In genomic region chrX:135389717-135390116, GRCh38 we compare ENCODE assay signal across 18 cellular contexts. TPM values are rescaled to one million over a fixed set of nuclear protein-coding genes. Genes with fewer than 3 reads are reported as not detected.
DNase-seq lines count a peak whose midpoint lies in the region.
"Had no signal": no experiment of that assay in that cellular context is flagged by ENCODE, and none has a peak within 500 bp of the region (broad histone marks: within the 10 kb centered on the region; RNA-seq: fewer than 3 reads in every experiment).

No MANE protein-coding gene starts in this region.

- H3K9ac ChIP-seq in GM23248 (no peak overlapping the region), mesendoderm (ENCODE audit: low read length) (no peak overlapping the region)

- H3K36me3 ChIP-seq in GM23248 (ENCODE audit: low read depth) (no peaks in the 10 kb centered on the region), mesendoderm (ENCODE audit: control insufficient read depth, insufficient read depth, low read length) (no peaks in the 10 kb centered on the region)
- H3K36me3 ChIP-seq: heart right ventricle, sigmoid colon had no signal

- H3K27me3 ChIP-seq in GM23248 (replicated peaks; ENCODE audit: insufficient read depth) (no peaks in the 10 kb centered on the region), mesendoderm (ENCODE audit: insufficient read depth, low read length, poor library complexity) (no peaks in the 10 kb centered on the region)
- H3K27me3 ChIP-seq: heart right ventricle, sigmoid colon had no signal

- no peak overlapping the region for H3K23ac ChIP-seq in mesendoderm (ENCODE audit: low read length)

- no peak overlapping the region for H3K56ac ChIP-seq in mesendoderm (ENCODE audit: low read length)

- H3K4me3 ChIP-seq in GM23248 (no peak overlapping the region), mesendoderm (ENCODE audit: low read length) (no peak overlapping the region)
- H3K4me3 ChIP-seq: heart right ventricle, lung, sigmoid colon had no signal

- H3K4me2 ChIP-seq in GM23248 (ENCODE audit: unreplicated experiment) (no peak overlapping the region), mesendoderm (ENCODE audit: low read length) (no peak overlapping the region)

- no peaks in the 10 kb centered on the region for H3F3A ChIP-seq in GM23248 (ENCODE audit: insufficient read depth)

- H3K9me2 ChIP-seq in GM23248 (ENCODE audit: insufficient read depth): no peaks in the 10 kb centered on the region

- in situ Hi-C loops in GM23248 (cut with MboI): no loop called here

- no peak overlapping the region for H3K18ac ChIP-seq in mesendoderm (ENCODE audit: low read length)

- no peak overlapping the region for H3K27ac ChIP-seq in GM23248
- H3K27ac ChIP-seq in mesendoderm (ENCODE audit: low read depth, low read length): no peak overlapping the region
- H3K27ac ChIP-seq: heart right ventricle, sigmoid colon had no signal

- H2BK120ac ChIP-seq in mesendoderm (ENCODE audit: low read depth, low read length): no peak overlapping the region

- no peak overlapping the region for H2BK15ac ChIP-seq in mesendoderm (replicated peaks; ENCODE audit: low read depth)

- no peaks in the 10 kb centered on the region for H4K20me1 ChIP-seq in GM23248 (ENCODE audit: insufficient read depth)

- H3K4me1 ChIP-seq in GM23248 (ENCODE audit: insufficient read depth) (no peaks in the 10 kb centered on the region), mesendoderm (ENCODE audit: control insufficient read depth, low read depth, low read length) (no peaks in the 10 kb centered on the region)
- H3K4me1 ChIP-seq: heart right ventricle, sigmoid colon had no signal

- H2AFZ ChIP-seq in GM23248: no peak overlapping the region

- no peak overlapping the region for H3K4ac ChIP-seq in mesendoderm (ENCODE audit: low read depth, low read length)

- no peak overlapping the region for H4K8ac ChIP-seq in mesendoderm (ENCODE audit: low read depth, low read length)

- H2BK5ac ChIP-seq in mesendoderm (ENCODE audit: low read length): no peak overlapping the region

- WGBS in GM23248 (ENCODE audit: low coverage in 1 of 2, low lambda C conversion rate in 2 of 2, missing lambda C conversion rate in 2 of 2), 2 experiments: 24 to 27% methylated on average over 2 of the region's 2 CpGs
- no CpG with 5 or more reads among the region's 2 CpGs for WGBS in mesendoderm (ENCODE audit: extremely low coverage, insufficient coverage, low lambda C conversion rate)

- H2AK5ac ChIP-seq in mesendoderm (ENCODE audit: low read length): no peak overlapping the region

- H3K79me2 ChIP-seq in GM23248 (ENCODE audit: insufficient read depth) (no peaks in the 10 kb centered on the region), mesendoderm (ENCODE audit: control insufficient read depth, insufficient read depth, low read length) (no peaks in the 10 kb centered on the region)

- H3K9me3 ChIP-seq in GM23248 (ENCODE audit: low read depth): no peaks in the 10 kb centered on the region
- H3K9me3 ChIP-seq: heart right ventricle, sigmoid colon had no signal

- no peaks in the 10 kb centered on the region for H3K79me1 ChIP-seq in mesendoderm (ENCODE audit: low read length)

- peak; percentile 6 for DNase-seq in GM23248
- DNase-seq in NCI-H460 (ENCODE audit: extremely low read depth, low read depth): peak; percentile 62
- peak; percentile 11 for DNase-seq in dermis blood vessel endothelial cell
- peak; percentile 76 for DNase-seq in mesendoderm
- no peak for DNase-seq in stimulated activated CD4-positive, alpha-beta T cell treated with anti-CD3 and anti-CD28 coated beads, Interleukin-1b, Interleukin-23, amount 100 ng/mL, for 48 hours
- no peak for DNase-seq in midbrain (lab: John Stamatoyannopoulos, UW)
- no peak for DNase-seq in NCI-H2029 treated with DMSO at 0.1 percent for 48 hours (lab: John Stamatoyannopoulos, UW)
- DNase-seq: activated CD4-positive, alpha-beta T cell treated with anti-CD3 and anti-CD28 coated beads, Interleukin-2, amount 50 U/mL, for 48 hours; activated gamma-delta T cell; CD4-positive, CD25-positive, alpha-beta regulatory T cell; heart right ventricle; HFFc6; NCI-H1048; RPMI8226; sigmoid colon; stimulated activated naive CD8-positive, alpha-beta T cell treated with anti-CD3 and anti-CD28 coated beads, Interleukin-15, Interleukin-2, amounts not matched to agents 100 U/mL and 50 U/mL, for 24 hours; T-helper 17 cell had no signal

- H4K5ac ChIP-seq in mesendoderm (ENCODE audit: low read length): no peak overlapping the region

RNA-seq across cellular contexts. Expression of gene SMIM10L2A, which starts 32.0 kb away (rescaled TPM):
- total RNA-seq in GM23248 (2014; rRNA removed; shearing (Covaris generic)): not detected in 2 replicates
- polyA plus RNA-seq in GM23248 (2016; fragmentation: Nextera tagmentation; extraction: Ambion mirVana): not detected in 2 replicates
- 2.8 and 3.3 TPM in 2 replicates for total RNA-seq in NCI-H460 (2014; rRNA removed; shearing (Covaris generic))
- 11.4 and 12.3 TPM in 2 replicates for polyA plus RNA-seq in NCI-H460 (2014; cell fraction: nucleus; rRNA removed)
- total RNA-seq in dermis blood vessel endothelial cell: 0.70 and 1.0 TPM in 2 replicates
- 0.41 TPM for polyA plus RNA-seq in mesendoderm (2013, experiment 1 of 2)
- polyA plus RNA-seq in mesendoderm (2013, experiment 2 of 2): 0.41 TPM
- total RNA-seq: HFFc6 had no signal

RNA-seq across cellular contexts. Expression of gene ZNF449, which starts 45.1 kb away (rescaled TPM):
- total RNA-seq in GM23248 (2014; rRNA removed; shearing (Covaris generic)): 9.6 and 9.8 TPM in 2 replicates
- polyA plus RNA-seq in GM23248 (2016; fragmentation: Nextera tagmentation; extraction: Ambion mirVana): 6.2 and 6.8 TPM in 2 replicates
- 10.9 and 14.9 TPM in 2 replicates for total RNA-seq in NCI-H460 (2014; rRNA removed; shearing (Covaris generic))
- 32.3 and 44.9 TPM in 2 replicates for polyA plus RNA-seq in NCI-H460 (2014; cell fraction: nucleus; rRNA removed)
- 9.3 and 17.5 TPM in 2 replicates for total RNA-seq in dermis blood vessel endothelial cell
- 2.4 TPM for polyA plus RNA-seq in mesendoderm (2013, experiment 1 of 2)
- 2.4 TPM for polyA plus RNA-seq in mesendoderm (2013, experiment 2 of 2)

RNA-seq across cellular contexts. Expression of gene ZNF75D, which starts 45.8 kb away (rescaled TPM):
- total RNA-seq in GM23248 (2014; rRNA removed; shearing (Covaris generic)): 3.9 and 5.5 TPM in 2 replicates
- polyA plus RNA-seq in GM23248 (2016; fragmentation: Nextera tagmentation; extraction: Ambion mirVana): 2.7 and 3.5 TPM in 2 replicates
- total RNA-seq in NCI-H460 (2014; rRNA removed; shearing (Covaris generic)): 10.7 and 13.7 TPM in 2 replicates
- 14.7 and 16.4 TPM in 2 replicates for polyA plus RNA-seq in NCI-H460 (2014; cell fraction: nucleus; rRNA removed)
- 10.0 and 12.3 TPM in 2 replicates for total RNA-seq in dermis blood vessel endothelial cell
- polyA plus RNA-seq in mesendoderm (2013, experiment 1 of 2): 2.1 TPM
- 2.3 TPM for polyA plus RNA-seq in mesendoderm (2013, experiment 2 of 2)

Comparison
In these comparisons a context has a peak if more than half of its experiments do, and no peak if none do; other contexts are left out.
1. DNase-seq: peak in GM23248 (single experiment), NCI-H460 (single experiment), dermis blood vessel endothelial cell (single experiment) and mesendoderm (single experiment); none in stimulated activated CD4-positive, alpha-beta T cell treated with anti-CD3 and anti-CD28 coated beads, Interleukin-1b, Interleukin-23, amount 100 ng/mL, for 48 hours (single experiment), midbrain (single experiment) and NCI-H2029 treated with DMSO at 0.1 percent for 48 hours (single experiment).